1 cellular context compared by ENCODE assay signal in the genomic region with DNA sequence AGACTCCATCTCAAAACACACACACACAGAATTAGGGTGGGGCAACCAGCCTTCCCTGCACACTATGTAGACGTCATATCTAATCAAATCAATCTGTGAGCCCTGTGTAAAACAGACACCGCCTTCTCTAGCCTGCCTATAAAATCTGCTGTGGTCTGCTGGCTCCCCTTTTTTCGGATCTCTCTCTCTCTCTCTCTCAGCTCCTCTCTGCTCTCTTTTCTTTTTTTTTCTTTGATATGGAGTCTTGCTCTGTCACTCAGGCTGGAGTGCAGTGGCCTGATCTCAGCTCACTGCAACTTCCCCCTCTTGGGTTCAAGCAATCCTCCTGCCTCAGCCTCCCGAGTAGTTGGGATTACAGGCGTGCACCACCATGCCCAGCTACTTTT.
TF ChIP-seq lines count a peak whose summit lies in the region.

No MANE protein-coding gene starts in this region.

TF ChIP-seq in K562, 482 proteins besides CTCF, POLR2A, EP300 and RAD21 (continued from another document):
- TF ChIP-seq PKNOX1 (IDR thresholded peaks at IDR 0.05) (peak; percentile 91), SMARCA4 (IDR thresholded peaks at IDR 0.05) (peak; percentile 38; the same call in 1 of the 2 replicates), FOXA3 (CRISPR knock-in tag; conservative IDR thresholded peaks at IDR 0.05 in 1 of 2, IDR thresholded peaks at IDR 0.05 in 1 of 2) (no peak), ZNF354B (CRISPR knock-in tag; IDR thresholded peaks at IDR 0.05) (no peak), ZNF224 (CRISPR knock-in tag; IDR thresholded peaks at IDR 0.05) (no peak), PHF8 (IDR thresholded peaks at IDR 0.05; ENCODE audit: borderline replicate concordance, low read length) (no peak), ZNF444 (CRISPR knock-in tag; IDR thresholded peaks at IDR 0.05) (no peak), GATA2 (CRISPR knock-in tag; IDR thresholded peaks at IDR 0.05) (no peak), GABPB2 (CRISPR knock-in tag; conservative IDR thresholded peaks at IDR 0.05) (no peak), ZBTB34 (CRISPR knock-in tag; IDR thresholded peaks at IDR 0.05) (no peak), RFX7 (CRISPR knock-in tag; IDR thresholded peaks at IDR 0.05) (no peak), ZNF384 (IDR thresholded peaks at IDR 0.05; ENCODE audit: low read depth, low read length) (peak; percentile 78), KHSRP (IDR thresholded peaks at IDR 0.05) (no peak), SAP30 (IDR thresholded peaks at IDR 0.05; ENCODE audit: borderline replicate concordance, insufficient read depth, low read depth, low read length, poor library complexity, severe bottlenecking) (no peak), ZNF551 (CRISPR knock-in tag; IDR thresholded peaks at IDR 0.05) (no peak), HMGN3 (IDR thresholded peaks at IDR 0.05; ENCODE audit: borderline replicate concordance, extremely low read depth, insufficient read length, low read depth, low read length) (no peak), PRDM10 (IDR thresholded peaks at IDR 0.05; ENCODE audit: partially characterized antibody) (peak; percentile 83), POLR2B (IDR thresholded peaks at IDR 0.05; ENCODE audit: low read depth, partially characterized antibody) (peak; percentile 59), CC2D1A (IDR thresholded peaks at IDR 0.05) (0 out of 2 replicates have a peak, but pooled peaks have one; percentile 13), ZNF76 (CRISPR knock-in tag; IDR thresholded peaks at IDR 0.05; ENCODE audit: borderline replicate concordance) (no peak), ZNF57 (CRISPR knock-in tag; IDR thresholded peaks at IDR 0.05) (no peak), CREM (IDR thresholded peaks at IDR 0.05; ENCODE audit: low read depth) (peak; percentile 68), CEBPB (tag; IDR thresholded peaks at IDR 0.05) (no peak)
- TF ChIP-seq, protein P1, sequence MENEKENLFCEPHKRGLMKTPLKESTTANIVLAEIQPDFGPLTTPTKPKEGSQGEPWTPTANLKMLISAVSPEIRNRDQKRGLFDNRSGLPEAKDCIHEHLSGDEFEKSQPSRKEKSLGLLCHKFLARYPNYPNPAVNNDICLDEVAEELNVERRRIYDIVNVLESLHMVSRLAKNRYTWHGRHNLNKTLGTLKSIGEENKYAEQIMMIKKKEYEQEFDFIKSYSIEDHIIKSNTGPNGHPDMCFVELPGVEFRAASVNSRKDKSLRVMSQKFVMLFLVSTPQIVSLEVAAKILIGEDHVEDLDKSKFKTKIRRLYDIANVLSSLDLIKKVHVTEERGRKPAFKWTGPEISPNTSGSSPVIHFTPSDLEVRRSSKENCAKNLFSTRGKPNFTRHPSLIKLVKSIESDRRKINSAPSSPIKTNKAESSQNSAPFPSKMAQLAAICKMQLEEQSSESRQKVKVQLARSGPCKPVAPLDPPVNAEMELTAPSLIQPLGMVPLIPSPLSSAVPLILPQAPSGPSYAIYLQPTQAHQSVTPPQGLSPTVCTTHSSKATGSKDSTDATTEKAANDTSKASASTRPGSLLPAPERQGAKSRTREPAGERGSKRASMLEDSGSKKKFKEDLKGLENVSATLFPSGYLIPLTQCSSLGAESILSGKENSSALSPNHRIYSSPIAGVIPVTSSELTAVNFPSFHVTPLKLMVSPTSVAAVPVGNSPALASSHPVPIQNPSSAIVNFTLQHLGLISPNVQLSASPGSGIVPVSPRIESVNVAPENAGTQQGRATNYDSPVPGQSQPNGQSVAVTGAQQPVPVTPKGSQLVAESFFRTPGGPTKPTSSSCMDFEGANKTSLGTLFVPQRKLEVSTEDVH (IDR thresholded peaks at IDR 0.05; ENCODE audit: low read depth, partially characterized antibody): peak; percentile 14
- TF ChIP-seq, protein P2, sequence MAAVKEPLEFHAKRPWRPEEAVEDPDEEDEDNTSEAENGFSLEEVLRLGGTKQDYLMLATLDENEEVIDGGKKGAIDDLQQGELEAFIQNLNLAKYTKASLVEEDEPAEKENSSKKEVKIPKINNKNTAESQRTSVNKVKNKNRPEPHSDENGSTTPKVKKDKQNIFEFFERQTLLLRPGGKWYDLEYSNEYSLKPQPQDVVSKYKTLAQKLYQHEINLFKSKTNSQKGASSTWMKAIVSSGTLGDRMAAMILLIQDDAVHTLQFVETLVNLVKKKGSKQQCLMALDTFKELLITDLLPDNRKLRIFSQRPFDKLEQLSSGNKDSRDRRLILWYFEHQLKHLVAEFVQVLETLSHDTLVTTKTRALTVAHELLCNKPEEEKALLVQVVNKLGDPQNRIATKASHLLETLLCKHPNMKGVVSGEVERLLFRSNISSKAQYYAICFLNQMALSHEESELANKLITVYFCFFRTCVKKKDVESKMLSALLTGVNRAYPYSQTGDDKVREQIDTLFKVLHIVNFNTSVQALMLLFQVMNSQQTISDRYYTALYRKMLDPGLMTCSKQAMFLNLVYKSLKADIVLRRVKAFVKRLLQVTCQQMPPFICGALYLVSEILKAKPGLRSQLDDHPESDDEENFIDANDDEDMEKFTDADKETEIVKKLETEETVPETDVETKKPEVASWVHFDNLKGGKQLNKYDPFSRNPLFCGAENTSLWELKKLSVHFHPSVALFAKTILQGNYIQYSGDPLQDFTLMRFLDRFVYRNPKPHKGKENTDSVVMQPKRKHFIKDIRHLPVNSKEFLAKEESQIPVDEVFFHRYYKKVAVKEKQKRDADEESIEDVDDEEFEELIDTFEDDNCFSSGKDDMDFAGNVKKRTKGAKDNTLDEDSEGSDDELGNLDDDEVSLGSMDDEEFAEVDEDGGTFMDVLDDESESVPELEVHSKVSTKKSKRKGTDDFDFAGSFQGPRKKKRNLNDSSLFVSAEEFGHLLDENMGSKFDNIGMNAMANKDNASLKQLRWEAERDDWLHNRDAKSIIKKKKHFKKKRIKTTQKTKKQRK (IDR thresholded peaks at IDR 0.05; ENCODE audit: borderline replicate concordance, low read depth, low read length): no peak
- TF ChIP-seq, protein P3, sequence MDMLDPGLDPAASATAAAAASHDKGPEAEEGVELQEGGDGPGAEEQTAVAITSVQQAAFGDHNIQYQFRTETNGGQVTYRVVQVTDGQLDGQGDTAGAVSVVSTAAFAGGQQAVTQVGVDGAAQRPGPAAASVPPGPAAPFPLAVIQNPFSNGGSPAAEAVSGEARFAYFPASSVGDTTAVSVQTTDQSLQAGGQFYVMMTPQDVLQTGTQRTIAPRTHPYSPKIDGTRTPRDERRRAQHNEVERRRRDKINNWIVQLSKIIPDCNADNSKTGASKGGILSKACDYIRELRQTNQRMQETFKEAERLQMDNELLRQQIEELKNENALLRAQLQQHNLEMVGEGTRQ (CRISPR knock-in tag; IDR thresholded peaks at IDR 0.05): no peak
